In genomic region chr11:73390601-73391565, GRCh38 we compare ENCODE assay signal across 1 cellular context.
TF ChIP-seq lines count a peak whose summit lies in the region.

No MANE protein-coding gene starts in this region.

TF ChIP-seq in HepG2, 621 proteins besides CTCF, POLR2A, EP300 and RAD21:
- no peak for TF ChIP-seq ZNF616 (CRISPR knock-in tag; IDR thresholded peaks at IDR 0.05; ENCODE audit: low read depth)
- no peak for TF ChIP-seq ZC3H13 (CRISPR knock-in tag; IDR thresholded peaks at IDR 0.05)
- peak; percentile 83 for TF ChIP-seq ZNF629 (CRISPR knock-in tag; conservative IDR thresholded peaks at IDR 0.05)
- 0 out of 2 replicates have a peak, but pooled peaks have one; percentile 28 for TF ChIP-seq HNRNPL (IDR thresholded peaks at IDR 0.05; ENCODE audit: low read depth, low read length)
- TF ChIP-seq NKX3-1 (CRISPR knock-in tag; IDR thresholded peaks at IDR 0.05), result no peak
TF ChIP-seq in HepG2: peak in this region for 2.
